ENCODE assay signal across 11 cellular contexts in genomic region chr6:37006793-37007339, GRCh38. TPM values are rescaled to one million over a fixed set of nuclear protein-coding genes. Genes with fewer than 3 reads are reported as not detected.
DNase-seq lines count a peak whose midpoint lies in the region; ATAC-seq and TF ChIP-seq lines count a peak whose summit lies in the region.
"Had no signal": no experiment of that assay in that cellular context is flagged by ENCODE, and none has a peak within 500 bp of the region (broad histone marks: within the 10 kb centered on the region; RNA-seq: fewer than 3 reads in every experiment).

No MANE protein-coding gene starts in this region.

- no peaks in the 10 kb centered on the region for H3K9me3 ChIP-seq in SK-N-SH
- H3K9me3 ChIP-seq in tibial artery = no peaks in the 10 kb centered on the region

- peaks cover 3% of the 10 kb centered on the region for H3K27me3 Mint-ChIP-seq in activated CD8-positive, alpha-beta T cell treated with anti-CD3 and anti-CD28 coated beads, Interleukin-2, amount 10 ng/mL, durations not matched to agents 7 days and 5 days (ENCODE audit: low read depth)
- no peaks in the 10 kb centered on the region for H3K27me3 Mint-ChIP-seq in activated CD8-positive, alpha-beta T cell treated with anti-CD3 and anti-CD28 coated beads for 36 hours

- peaks cover 4% of the 10 kb centered on the region for H3K36me3 Mint-ChIP-seq in activated CD8-positive, alpha-beta T cell treated with anti-CD3 and anti-CD28 coated beads, Interleukin-2, amount 10 ng/mL, durations not matched to agents 7 days and 5 days (ENCODE audit: low read depth)
- no peaks in the 10 kb centered on the region for H3K36me3 Mint-ChIP-seq in activated CD8-positive, alpha-beta T cell treated with anti-CD3 and anti-CD28 coated beads for 36 hours (ENCODE audit: low read depth)

- no peaks in the 10 kb centered on the region for H3F3A ChIP-seq in SK-N-SH (replicated peaks; ENCODE audit: insufficient read depth)

- POLR2A ChIA-PET in activated CD8-positive, alpha-beta T cell treated with anti-CD3 and anti-CD28 coated beads, Interleukin-2, amount 10 ng/mL, durations not matched to agents 7 days and 5 days (lab: Charles Lee) = interaction anchor here (1.7 to 2.4 kb wide), 2 partner anchors 11 to 21 kb away, joined by 10 to 11 read pairs; partner anchors contain the start of gene MTCH1
- POLR2A ChIA-PET in activated CD8-positive, alpha-beta T cell treated with anti-CD3 and anti-CD28 coated beads for 36 hours (lab: Charles Lee) = interaction anchor here (0.8 to 1.1 kb wide), 3 partner anchors 21 to 30 kb away, joined by 3 to 4 read pairs (median 3); partner anchors contain the start of gene MTCH1
- POLR2A ChIA-PET in SK-N-SH (lab: Yijun Ruan, JAX) = interaction anchor here (0.5 kb wide), 1 partner anchor 427 kb away, joined by 3 read pairs; no protein-coding TSS in a partner anchor

- H3K9ac ChIP-seq in SK-N-SH = no peak overlapping the region

- 0 out of 2 replicates have a peak overlapping the region, but pooled peaks have one; percentile 9 for H3K4me2 ChIP-seq in SK-N-SH
- H3K4me2 ChIP-seq: GM23338 had no signal

- H4K20me1 ChIP-seq in SK-N-SH (ENCODE audit: insufficient read depth) = no peaks in the 10 kb centered on the region

- H3K27me3 ChIP-seq in SK-N-SH (ENCODE audit: insufficient read depth) (no peaks in the 10 kb centered on the region; the same call in 1 of the 2 replicates), tibial artery (no peaks in the 10 kb centered on the region)

- H3K4me3 Mint-ChIP-seq in activated CD8-positive, alpha-beta T cell treated with anti-CD3 and anti-CD28 coated beads, Interleukin-2, amount 10 ng/mL, durations not matched to agents 7 days and 5 days = peak overlapping the region; percentile 56
- H3K4me3 Mint-ChIP-seq in activated CD8-positive, alpha-beta T cell treated with anti-CD3 and anti-CD28 coated beads for 36 hours = no peak overlapping the region
- H3K4me3 Mint-ChIP-seq: GM23338, nephron had no signal

- H2AFZ ChIP-seq in SK-N-SH (ENCODE audit: low read depth) = no peak overlapping the region
- H2AFZ ChIP-seq: GM23338 had no signal

- TF ChIP-seq CTCF in activated CD8-positive, alpha-beta T cell treated with anti-CD3 and anti-CD28 coated beads for 36 hours (IDR thresholded peaks at IDR 0.05) = no peak
- TF ChIP-seq CTCF in SK-N-SH (IDR thresholded peaks at IDR 0.05) (no peak), tibial artery (IDR thresholded peaks at IDR 0.05) (no peak)

- CTCF ChIA-PET in activated CD8-positive, alpha-beta T cell treated with anti-CD3 and anti-CD28 coated beads, Interleukin-2, amount 10 ng/mL, durations not matched to agents 7 days and 5 days (lab: Charles Lee) = interaction anchor here (0.9 to 3.5 kb wide), 11 partner anchors 12 to 248 kb away, joined by 3 to 63 read pairs (median 5); partner anchors contain the start of genes C6orf89, MTCH1 and PPIL1
- CTCF ChIA-PET in activated CD8-positive, alpha-beta T cell treated with anti-CD3 and anti-CD28 coated beads for 36 hours (lab: Charles Lee) = interaction anchor here (0.8 to 2.8 kb wide), 7 partner anchors 9 to 599 kb away, joined by 3 to 30 read pairs (median 4); no protein-coding TSS in a partner anchor
- CTCF ChIA-PET in SK-N-SH (lab: Yijun Ruan, JAX) = interaction anchor here (1.0 to 7.2 kb wide), 5 partner anchors 11 to 248 kb away, joined by 3 to 78 read pairs (median 7); no protein-coding TSS in a partner anchor

- H3K27ac Mint-ChIP-seq in activated CD8-positive, alpha-beta T cell treated with anti-CD3 and anti-CD28 coated beads, Interleukin-2, amount 10 ng/mL, durations not matched to agents 7 days and 5 days = peak overlapping the region; percentile 71
- no peak overlapping the region for H3K27ac Mint-ChIP-seq in activated CD8-positive, alpha-beta T cell treated with anti-CD3 and anti-CD28 coated beads for 36 hours
- H3K27ac Mint-ChIP-seq: GM23338, nephron had no signal

- no peak for TF ChIP-seq EP300 in SK-N-SH (IDR thresholded peaks at IDR 0.05; ENCODE audit: borderline replicate concordance in 1 of 2, low read depth in 1 of 2, low read length in 1 of 2)

- no peaks in the 10 kb centered on the region for H3K79me2 ChIP-seq in SK-N-SH (ENCODE audit: insufficient read depth)

- H3K36me3 ChIP-seq in SK-N-SH (replicated peaks in 1 of 2; ENCODE audit: control insufficient read depth in 1 of 2, insufficient read depth in 2 of 2, low read length in 1 of 2) (no peaks in the 10 kb centered on the region), tibial artery (no peaks in the 10 kb centered on the region)

- no peaks in the 10 kb centered on the region for H3K9me3 Mint-ChIP-seq in activated CD8-positive, alpha-beta T cell treated with anti-CD3 and anti-CD28 coated beads, Interleukin-2, amount 10 ng/mL, durations not matched to agents 7 days and 5 days (ENCODE audit: insufficient read depth)
- no peaks in the 10 kb centered on the region for H3K9me3 Mint-ChIP-seq in activated CD8-positive, alpha-beta T cell treated with anti-CD3 and anti-CD28 coated beads for 36 hours
- H3K9me3 Mint-ChIP-seq: GM23338, nephron had no signal

- WGBS in SK-N-SH (ENCODE audit: low lambda C conversion rate) = 79% methylated on average over 2 of the region's 5 CpGs

- ATAC-seq in activated CD8-positive, alpha-beta T cell treated with anti-CD3 and anti-CD28 coated beads, Interleukin-2, amount 10 ng/mL, durations not matched to agents 7 days and 5 days = no peak
- no peak for ATAC-seq in activated CD8-positive, alpha-beta T cell treated with anti-CD3 and anti-CD28 coated beads for 36 hours

- peaks cover 35% of the 10 kb centered on the region for H3K4me1 Mint-ChIP-seq in activated CD8-positive, alpha-beta T cell treated with anti-CD3 and anti-CD28 coated beads, Interleukin-2, amount 10 ng/mL, durations not matched to agents 7 days and 5 days (ENCODE audit: low read depth)
- H3K4me1 Mint-ChIP-seq in activated CD8-positive, alpha-beta T cell treated with anti-CD3 and anti-CD28 coated beads for 36 hours (ENCODE audit: low read depth) = peaks cover 14% of the 10 kb centered on the region
- H3K4me1 Mint-ChIP-seq: GM23338, nephron had no signal

- H3K4me3 ChIP-seq in SK-N-SH (ENCODE audit: low read depth in 2 of 2, low read length in 1 of 2) (no peak overlapping the region), tibial artery (peak overlapping the region; percentile 24 to 34)
- H3K4me3 ChIP-seq: GM23338 had no signal

- no peak overlapping the region for H3K27ac ChIP-seq in SK-N-SH (ENCODE audit: low read depth in 2 of 2, low read length in 1 of 2)
- no peak overlapping the region for H3K27ac ChIP-seq in tibial artery

- TF ChIP-seq RAD21 in SK-N-SH (IDR thresholded peaks at IDR 0.05; ENCODE audit: low read length) = no peak

- H3K9me2 ChIP-seq in SK-N-SH = no peaks in the 10 kb centered on the region

- no peaks in the 10 kb centered on the region; a peak in 1 of 4 replicates for H3K4me1 ChIP-seq in SK-N-SH (ENCODE audit: control insufficient read depth in 1 of 2, insufficient read depth in 2 of 2, low read depth in 1 of 2, low read length in 1 of 2)
- no peaks in the 10 kb centered on the region for H3K4me1 ChIP-seq in tibial artery

- intact Hi-C loops in activated CD8-positive, alpha-beta T cell treated with anti-CD3 and anti-CD28 coated beads for 36 hours (cut with micrococcal nuclease) = no loop called here
- intact Hi-C loops in tibial artery (cut with DNase I; ENCODE audit: low total_unique reads) = no loop called here

- no peak for DNase-seq in activated CD8-positive, alpha-beta T cell treated with anti-CD3 and anti-CD28 coated beads, Interleukin-2, amount 10 ng/mL, durations not matched to agents 7 days and 5 days
- DNase-seq in activated CD8-positive, alpha-beta T cell treated with anti-CD3 and anti-CD28 coated beads for 36 hours = no peak
- DNase-seq in SK-N-SH (no peak), hepatic stellate cell (ENCODE audit: low spot score) (peak; percentile 53), tibial artery (no peak), cerebellar cortex (ENCODE audit: low spot score) (no peak), NCI-H1105 treated with DMSO at 0.1 percent for 48 hours (lab: John Stamatoyannopoulos, UW) (no peak), HPDE6-E6E7 (ENCODE audit: extremely low spot score) (no peak)
- DNase-seq: NCI-H510A had no signal

TF ChIP-seq in SK-N-SH, 30 proteins besides CTCF, POLR2A, EP300 and RAD21:
- TF ChIP-seq MEF2A (IDR thresholded peaks at IDR 0.05; ENCODE audit: borderline replicate concordance, low read depth) = 0 out of 2 replicates have a peak, but pooled peaks have one; percentile 31
- TF ChIP-seq NRF1 (IDR thresholded peaks at IDR 0.05; ENCODE audit: low read depth, low read length) = no peak
- TF ChIP-seq FOSL2 (IDR thresholded peaks at IDR 0.05; ENCODE audit: borderline replicate concordance, low read depth) = 0 out of 2 replicates have a peak, but pooled peaks have one; percentile 16

RNA-seq across cellular contexts. Expression of gene FGD2, which starts 1.4 kb away (rescaled TPM):
- total RNA-seq in activated CD8-positive, alpha-beta T cell treated with anti-CD3 and anti-CD28 coated beads, Interleukin-2, amount 10 ng/mL, durations not matched to agents 7 days and 5 days = 10 to 100 TPM; 10.1 to 12.1 TPM
- total RNA-seq in activated CD8-positive, alpha-beta T cell treated with anti-CD3 and anti-CD28 coated beads for 36 hours = 1 to 10 TPM; 1.4 to 1.6 TPM
- polyA plus RNA-seq in SK-N-SH (2012; rRNA removed) = not detected in 2 replicates
- polyA plus RNA-seq in SK-N-SH (2012; cell fraction: cytosol; rRNA removed) = 0.01 TPM in 1 of 2 replicates, not detected in the other
- 0.13 and 0.16 TPM in 2 replicates for polyA plus RNA-seq in SK-N-SH (2012; cell fraction: nucleus; rRNA removed)

RNA-seq across cellular contexts. Expression of gene MTCH1, which starts 20.9 kb away (rescaled TPM):
- 100 to 1,000 TPM; 117 to 122 TPM for total RNA-seq in activated CD8-positive, alpha-beta T cell treated with anti-CD3 and anti-CD28 coated beads, Interleukin-2, amount 10 ng/mL, durations not matched to agents 7 days and 5 days
- total RNA-seq in activated CD8-positive, alpha-beta T cell treated with anti-CD3 and anti-CD28 coated beads for 36 hours = 100 to 1,000 TPM in 1 of 2 experiments, 10 to 100 TPM in 1; 96.5 to 100 TPM
- polyA plus RNA-seq in SK-N-SH (2012; rRNA removed) = 137 and 151 TPM in 2 replicates
- 105 and 130 TPM in 2 replicates for polyA plus RNA-seq in SK-N-SH (2012; cell fraction: cytosol; rRNA removed)
- polyA plus RNA-seq in SK-N-SH (2012; cell fraction: nucleus; rRNA removed) = 211 and 216 TPM in 2 replicates

RNA-seq across cellular contexts. Expression of gene PI16, which starts 52.3 kb away (rescaled TPM):
- under 1 TPM in 1 of 2 experiments, not detected in 1; 0.63 TPM for total RNA-seq in activated CD8-positive, alpha-beta T cell treated with anti-CD3 and anti-CD28 coated beads, Interleukin-2, amount 10 ng/mL, durations not matched to agents 7 days and 5 days
- not detected for total RNA-seq in activated CD8-positive, alpha-beta T cell treated with anti-CD3 and anti-CD28 coated beads for 36 hours
- polyA plus RNA-seq in SK-N-SH (2012; rRNA removed) = 0.02 TPM in 1 of 2 replicates, not detected in the other
- not detected in 2 replicates for polyA plus RNA-seq in SK-N-SH (2012; cell fraction: cytosol; rRNA removed)
- 0.15 and 0.17 TPM in 2 replicates for polyA plus RNA-seq in SK-N-SH (2012; cell fraction: nucleus; rRNA removed)
- total RNA-seq: GM23338 had no signal

Comparison
In these comparisons a context has a peak if more than half of its experiments do, and no peak if none do; other contexts are left out.
1. RNA of gene FGD2, which starts 1.4 kb away (total RNA-seq): 10.1 to 12.1 TPM in activated CD8-positive, alpha-beta T cell treated with anti-CD3 and anti-CD28 coated beads, Interleukin-2, amount 10 ng/mL, durations not matched to agents 7 days and 5 days; 1.4 to 1.6 TPM in activated CD8-positive, alpha-beta T cell treated with anti-CD3 and anti-CD28 coated beads for 36 hours; every median in the first group is over 4 times any median in the second.
2. H3K4me3 ChIP-seq: peak in tibial artery (2 of 2); none in SK-N-SH (0 of 2).